ENCODE assay signal across 24 cellular contexts in genomic region chr17:2191227-2191626, GRCh38.
DNase-seq lines count a peak whose midpoint lies in the region; ATAC-seq, FAIRE-seq and TF ChIP-seq lines count a peak whose summit lies in the region.
"Had no signal": no experiment of that assay in that cellular context is flagged by ENCODE, and none has a peak within 500 bp of the region (broad histone marks: within the 10 kb centered on the region; RNA-seq: fewer than 3 reads in every experiment).

No MANE protein-coding gene starts in this region.

- CTCF ChIA-PET in endothelial cell of umbilical vein (lab: Charles Lee) = interaction anchor here (0.8 to 2.8 kb wide), 6 partner anchors 14 to 53 kb away, joined by 3 to 15 read pairs (median 8); no protein-coding TSS in a partner anchor
- CTCF ChIA-PET in activated CD8-positive, alpha-beta T cell treated with anti-CD3 and anti-CD28 coated beads, Interleukin-2, amount 10 ng/mL, durations not matched to agents 7 days and 5 days (lab: Charles Lee) = no interaction called here

- no peak for TF ChIP-seq CTCF in cardiac muscle cell (IDR thresholded peaks at IDR 0.05; ENCODE audit: low read depth, low read length)
- TF ChIP-seq CTCF in endothelial cell of umbilical vein (IDR thresholded peaks at IDR 0.05; ENCODE audit: extremely low read depth in 1 of 2, insufficient read depth in 1 of 2, low read depth in 1 of 2, low read length in 2 of 2) = no peak
- TF ChIP-seq CTCF in natural killer cell (IDR thresholded peaks at IDR 0.05) = no peak
- no peak for TF ChIP-seq CTCF in upper lobe of right lung (IDR thresholded peaks at IDR 0.05)
- TF ChIP-seq CTCF in omental fat pad (IDR thresholded peaks at IDR 0.05) = no peak

- H3K4me3 ChIP-seq in cardiac muscle cell (no peak overlapping the region), endothelial cell of umbilical vein (replicated peaks in 1 of 3; ENCODE audit: insufficient read depth in 1 of 3, low read depth in 1 of 3, low read length in 3 of 3) (no peak overlapping the region), upper lobe of right lung (no peak overlapping the region)
- H3K4me3 ChIP-seq: colonic mucosa, tibial artery had no signal

- H3K36me3 ChIP-seq in cardiac muscle cell (peaks cover 3% of the 10 kb centered on the region), endothelial cell of umbilical vein (ENCODE audit: control insufficient read depth in 2 of 2, extremely low read depth in 1 of 2, insufficient read depth in 2 of 2, low read length in 2 of 2) (peaks cover 0 to 4% of the 10 kb centered on the region in 2 experiments), upper lobe of right lung (peaks cover 9% of the 10 kb centered on the region)
- H3K36me3 ChIP-seq: colonic mucosa had no signal

- no peak overlapping the region for H3K4me3 Mint-ChIP-seq in natural killer cell
- H3K4me3 Mint-ChIP-seq in activated CD8-positive, alpha-beta T cell treated with anti-CD3 and anti-CD28 coated beads, Interleukin-2, amount 10 ng/mL, durations not matched to agents 7 days and 5 days = no peak overlapping the region
- H3K4me3 Mint-ChIP-seq: activated CD8-positive, alpha-beta T cell treated with anti-CD3 and anti-CD28 coated beads for 36 hours; activated T-cell treated with anti-CD3 and anti-CD28 coated beads, Interleukin-2, amount 50 U/mL, for 4 hours; stimulated activated naive B cell treated with anti-CD40 and anti-IgM and Interleukin-4, amounts not matched to agents 10 μg/mL and 1 μg/mL and 100 μg/mL, for 72 hours had no signal

- H3K36me3 Mint-ChIP-seq in natural killer cell = peaks cover 19% of the 10 kb centered on the region
- peaks cover 62% of the 10 kb centered on the region for H3K36me3 Mint-ChIP-seq in activated CD8-positive, alpha-beta T cell treated with anti-CD3 and anti-CD28 coated beads, Interleukin-2, amount 10 ng/mL, durations not matched to agents 7 days and 5 days (ENCODE audit: low read depth)

- H3K4me1 ChIP-seq in cardiac muscle cell (ENCODE audit: low read depth) (peaks cover 19% of the 10 kb centered on the region), endothelial cell of umbilical vein (ENCODE audit: control insufficient read depth, extremely low read depth, insufficient read depth, low read length) (peaks cover 40% of the 10 kb centered on the region), upper lobe of right lung (peaks cover 46% of the 10 kb centered on the region)
- H3K4me1 ChIP-seq: colonic mucosa had no signal

- no peak for ATAC-seq in Right ventricle myocardium superior (ENCODE audit: poor library complexity)
- ATAC-seq in natural killer cell = no peak
- no peak for ATAC-seq in upper lobe of right lung
- no peak for ATAC-seq in omental fat pad (ENCODE audit: low FRiP score)
- no peak for ATAC-seq in activated CD8-positive, alpha-beta T cell treated with anti-CD3 and anti-CD28 coated beads, Interleukin-2, amount 10 ng/mL, durations not matched to agents 7 days and 5 days
- ATAC-seq in HG03159 (IDR thresholded peaks at IDR 0.05; ENCODE audit: unreplicated experiment) = no peak
- ATAC-seq: activated CD8-positive, alpha-beta T cell treated with anti-CD3 and anti-CD28 coated beads for 36 hours; activated T-cell treated with anti-CD3 and anti-CD28 coated beads, Interleukin-2, amount 50 U/mL, for 4 hours; PC-3; stimulated activated naive B cell treated with anti-CD40 and anti-IgM and Interleukin-4, amounts not matched to agents 10 μg/mL and 1 μg/mL and 100 μg/mL, for 72 hours had no signal

- intact Hi-C loops in Right ventricle myocardium superior (cut with DNase I) = no loop called here
- intact Hi-C loops in endothelial cell of umbilical vein (cut with micrococcal nuclease) = no loop called here
- intact Hi-C loops in natural killer cell (cut with micrococcal nuclease) = loop anchor here (5.0 kb wide), 1 partner anchor 76 kb away; no protein-coding TSS in a partner anchor
- intact Hi-C loops in upper lobe of right lung (cut with DNase I) = no loop called here

- H2AFZ ChIP-seq in endothelial cell of umbilical vein (ENCODE audit: low read depth, low read length) = no peak overlapping the region

- H3K79me2 ChIP-seq in endothelial cell of umbilical vein (ENCODE audit: control insufficient read depth, insufficient read depth, low read length) = no peaks in the 10 kb centered on the region

- H3K27ac Mint-ChIP-seq in natural killer cell = peak overlapping the region; percentile 91 to 92
- H3K27ac Mint-ChIP-seq in activated CD8-positive, alpha-beta T cell treated with anti-CD3 and anti-CD28 coated beads, Interleukin-2, amount 10 ng/mL, durations not matched to agents 7 days and 5 days = no peak overlapping the region
- H3K27ac Mint-ChIP-seq: activated CD8-positive, alpha-beta T cell treated with anti-CD3 and anti-CD28 coated beads for 36 hours had no signal

- H3K27me3 Mint-ChIP-seq in natural killer cell (ENCODE audit: low read depth in 2 of 2) = no peaks in the 10 kb centered on the region
- H3K27me3 Mint-ChIP-seq in activated CD8-positive, alpha-beta T cell treated with anti-CD3 and anti-CD28 coated beads, Interleukin-2, amount 10 ng/mL, durations not matched to agents 7 days and 5 days (ENCODE audit: low read depth) = no peaks in the 10 kb centered on the region
- H3K27me3 Mint-ChIP-seq: activated CD8-positive, alpha-beta T cell treated with anti-CD3 and anti-CD28 coated beads for 36 hours; stimulated activated naive B cell treated with anti-CD40 and anti-IgM and Interleukin-4, amounts not matched to agents 10 μg/mL and 1 μg/mL and 100 μg/mL, for 72 hours had no signal

- peaks cover 89 to 94% of the 10 kb centered on the region in 2 donors for H3K4me1 Mint-ChIP-seq in natural killer cell
- peaks cover 74% of the 10 kb centered on the region for H3K4me1 Mint-ChIP-seq in activated CD8-positive, alpha-beta T cell treated with anti-CD3 and anti-CD28 coated beads, Interleukin-2, amount 10 ng/mL, durations not matched to agents 7 days and 5 days (ENCODE audit: low read depth)

- H3K9me3 Mint-ChIP-seq in natural killer cell = no peaks in the 10 kb centered on the region
- H3K9me3 Mint-ChIP-seq in activated CD8-positive, alpha-beta T cell treated with anti-CD3 and anti-CD28 coated beads, Interleukin-2, amount 10 ng/mL, durations not matched to agents 7 days and 5 days (ENCODE audit: insufficient read depth) = no peaks in the 10 kb centered on the region
- H3K9me3 Mint-ChIP-seq: activated CD8-positive, alpha-beta T cell treated with anti-CD3 and anti-CD28 coated beads for 36 hours; activated T-cell treated with anti-CD3 and anti-CD28 coated beads, Interleukin-2, amount 50 U/mL, for 4 hours; stimulated activated naive B cell treated with anti-CD40 and anti-IgM and Interleukin-4, amounts not matched to agents 10 μg/mL and 1 μg/mL and 100 μg/mL, for 72 hours had no signal

- no peaks in the 10 kb centered on the region for H3K9me1 ChIP-seq in endothelial cell of umbilical vein (replicated peaks; ENCODE audit: control insufficient read depth, extremely low read depth, insufficient read depth, low read length)

- no peak for TF ChIP-seq POLR2A in endothelial cell of umbilical vein (IDR thresholded peaks at IDR 0.05; ENCODE audit: low read depth, low read length)

- dilution Hi-C loops in endothelial cell of umbilical vein (cut with MboI; ENCODE audit: extremely low pct_ligation_motif_present, low sequenced_read_pairs) = no loop called here

- H3K9ac ChIP-seq in endothelial cell of umbilical vein (replicated peaks; ENCODE audit: extremely low read depth, insufficient read depth, low read length) = peak overlapping the region; percentile 11

- no peak for FAIRE-seq in endothelial cell of umbilical vein (lab: Jason Lieb, UNC)
- FAIRE-seq: A204.1, D721Med, G401.6 had no signal

- no peaks in the 10 kb centered on the region for H3K27me3 ChIP-seq in cardiac muscle cell
- H3K27me3 ChIP-seq in endothelial cell of umbilical vein (ENCODE audit: control insufficient read depth in 2 of 2, insufficient read depth in 2 of 2, low read length in 2 of 2) = no peaks in the 10 kb centered on the region
- no peaks in the 10 kb centered on the region for H3K27me3 ChIP-seq in upper lobe of right lung
- H3K27me3 ChIP-seq: colonic mucosa, tibial artery had no signal

- H3K9me3 ChIP-seq in cardiac muscle cell (ENCODE audit: low read depth) (no peaks in the 10 kb centered on the region), endothelial cell of umbilical vein (replicated peaks; ENCODE audit: control insufficient read depth, insufficient read depth, low read length) (no peaks in the 10 kb centered on the region), upper lobe of right lung (no peaks in the 10 kb centered on the region)
- H3K9me3 ChIP-seq: colonic mucosa, tibial artery had no signal

- DNase-seq in cardiac muscle cell (ENCODE audit: low read depth in 1 of 2, low spot score in 1 of 2) (no peak), Right ventricle myocardium superior (no peak), endothelial cell of umbilical vein (ENCODE audit: low read depth, low spot score) (peak; percentile 51), natural killer cell (no peak), upper lobe of right lung (no peak), omental fat pad (ENCODE audit: low spot score) (no peak)
- no peak for DNase-seq in activated CD8-positive, alpha-beta T cell treated with anti-CD3 and anti-CD28 coated beads, Interleukin-2, amount 10 ng/mL, durations not matched to agents 7 days and 5 days
- DNase-seq: activated CD8-positive, alpha-beta T cell treated with anti-CD3 and anti-CD28 coated beads for 36 hours; activated naive CD4-positive, alpha-beta T cell treated with anti-CD3 and anti-CD28 coated beads, Interleukin-2, amount 50 U/mL, for 16 hours; activated T-cell treated with anti-CD3 and anti-CD28 coated beads, Interleukin-2, amount 50 U/mL, for 4 hours; C1 segment of cervical spinal cord; colonic mucosa; foreskin fibroblast; kidney glomerular epithelial cell; NCI-H1417; NCI-H774; PC-3; retina; stimulated activated naive B cell treated with anti-CD40 and anti-IgM and Interleukin-4, amounts not matched to agents 10 μg/mL and 1 μg/mL and 100 μg/mL, for 72 hours; tibial artery had no signal

- POLR2A ChIA-PET in endothelial cell of umbilical vein (lab: Charles Lee) = interaction anchor here (1.3 to 2.1 kb wide), 4 partner anchors 12 to 23 kb away, joined by 3 to 11 read pairs (median 8); no protein-coding TSS in a partner anchor
- POLR2A ChIA-PET in activated CD8-positive, alpha-beta T cell treated with anti-CD3 and anti-CD28 coated beads, Interleukin-2, amount 10 ng/mL, durations not matched to agents 7 days and 5 days (lab: Charles Lee) = no interaction called here

- no peaks in the 10 kb centered on the region for H4K20me1 ChIP-seq in endothelial cell of umbilical vein (replicated peaks; ENCODE audit: control insufficient read depth, extremely low read depth, insufficient read depth, low read length)

- BruUV-seq in endothelial cell of umbilical vein (replicated peaks; lab: Mats Ljungman, UMichigan) = no TSS peak

- H3K27ac ChIP-seq in cardiac muscle cell (peak overlapping the region; percentile 10), endothelial cell of umbilical vein (ENCODE audit: insufficient read depth, low read depth, low read length) (peak overlapping the region; percentile 88), upper lobe of right lung (peak overlapping the region; percentile 45)

- H3K4me2 ChIP-seq in endothelial cell of umbilical vein (ENCODE audit: insufficient read depth, low read length) = no peak overlapping the region

TF ChIP-seq in endothelial cell of umbilical vein, 7 proteins besides CTCF, POLR2A, EP300 and RAD21 (continues in another document):
- TF ChIP-seq GATA2 (IDR thresholded peaks at IDR 0.05; ENCODE audit: insufficient read depth, insufficient read length, low read depth, low read length) (no peak), POLR2AphosphoS5 (IDR thresholded peaks at IDR 0.05; ENCODE audit: insufficient read depth, low read depth, low read length) (no peak)

Comparison
In these comparisons a context has a peak if more than half of its experiments do, and no peak if none do; other contexts are left out.
1. H3K27ac ChIP-seq: peak in every context shown above with its lines; median percentile 88 in endothelial cell of umbilical vein; 45 in upper lobe of right lung; 10 in cardiac muscle cell.